Comparison of ENCODE assay signal across 36 cellular contexts in genomic region chr6:15817100-15817499, GRCh38.
"Had no signal": no experiment of that assay in that cellular context is flagged by ENCODE, and none has a peak within 500 bp of the region (broad histone marks: within the 10 kb centered on the region; RNA-seq: fewer than 3 reads in every experiment).

No MANE protein-coding gene starts in this region.

- H3K4me3 ChIP-seq: colonic mucosa, MG63, PC-9, SK-N-MC had no signal

- H3K9me3 ChIP-seq: colonic mucosa, MG63 had no signal

- H3K27ac ChIP-seq: brain microvascular endothelial cell, colonic mucosa, PC-9, RWPE1, SK-N-MC, VCaP had no signal

- DNase-seq: activated CD4-positive, alpha-beta memory T cell treated with anti-CD3 and anti-CD28 coated beads, Interleukin-2, amount 10 ng/mL, durations not matched to agents 7 days and 5 days; activated CD4-positive, alpha-beta T cell treated with anti-CD3 and anti-CD28 coated beads for 1 hour; activated CD4-positive, alpha-beta T cell treated with anti-CD3 and anti-CD28 coated beads for 48 hours; activated CD4-positive, CD25-positive, alpha-beta regulatory T cell; activated CD8-positive, alpha-beta memory T cell treated with anti-CD3 and anti-CD28 coated beads for 24 hours; activated CD8-positive, alpha-beta memory T cell treated with anti-CD3 and anti-CD28 coated beads, Interleukin-2, amount 10 ng/mL, durations not matched to agents 7 days and 5 days; activated CD8-positive, alpha-beta memory T cell treated with anti-CD3 and anti-CD28 coated beads, Interleukin-2, amount 50 U/mL, for 48 hours; activated effector memory CD4-positive, alpha-beta T cell treated with Interleukin-2 at 50 U/mL for 16 hours; activated naive CD4-positive, alpha-beta T cell treated with anti-CD3 and anti-CD28 coated beads, Interleukin-2, amount 10 ng/mL, durations not matched to agents 7 days and 5 days; activated naive CD8-positive, alpha-beta T cell treated with anti-CD3 and anti-CD28 coated beads, Interleukin-2, amount 50 U/mL, for 24 hours; activated T-cell treated with anti-CD3 and anti-CD28 coated beads, Interleukin-2, amount 50 U/mL, for 48 hours; aorta; brain microvascular endothelial cell; central memory CD4-positive, alpha-beta T cell; colonic mucosa; Karpas-422; MG63; NCI-H1048; NCI-H1105 treated with DMSO at 0.1 percent for 48 hours; NCI-H1436; NCI-H1694; NCI-H1930; NCI-H2081 treated with DMSO at 0.1 percent for 48 hours; NCI-H226; NCI-H446 treated with DMSO at 0.1 percent for 48 hours; NCI-H524; NCI-H69; NK-92 treated with Interleukin-12 subunit alpha and Interleukin-12 subunit beta, amount 100 ng/mL, for 24 hours; PC-9; Right ventricle myocardium superior; T-cell; T-helper 17 cell; T-helper 9 cell had no signal

- H3K36me3 ChIP-seq: brain microvascular endothelial cell, colonic mucosa, MG63 had no signal

- H3K27me3 ChIP-seq: brain microvascular endothelial cell, colonic mucosa, MG63 had no signal

- H3K4me1 ChIP-seq: colonic mucosa had no signal
